Comparison of ENCODE assay signal across 7 cellular contexts in the genomic region with DNA sequence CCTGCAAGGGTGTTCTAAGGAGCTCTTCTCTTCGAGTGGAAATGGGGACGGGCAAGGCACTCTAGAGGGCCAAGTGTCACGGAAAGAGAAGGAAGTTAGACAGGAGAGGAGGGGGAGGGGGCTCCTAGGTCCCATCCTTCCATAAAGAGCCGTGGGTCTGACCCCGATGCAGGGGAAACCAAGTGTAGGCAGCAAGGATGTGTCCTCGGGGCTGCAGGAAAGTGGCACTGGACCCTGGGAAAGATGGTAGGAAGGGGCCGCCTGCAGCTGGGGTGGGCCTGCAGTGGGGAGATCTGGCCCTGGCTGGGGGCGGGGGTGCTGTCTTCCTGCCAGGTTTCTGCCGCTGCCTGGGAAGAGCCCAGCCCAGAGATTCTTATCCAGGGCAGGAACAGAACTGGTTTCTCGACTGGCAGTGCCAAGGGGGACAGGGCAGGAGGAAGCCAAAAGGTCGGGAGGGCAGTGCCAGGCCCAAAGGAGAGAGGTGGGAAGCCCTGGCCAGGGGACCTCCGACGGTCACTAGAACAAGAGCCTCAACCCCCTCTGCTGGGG. TPM values are rescaled to one million over a fixed set of nuclear protein-coding genes. Genes with fewer than 3 reads are reported as not detected.
DNase-seq lines count a peak whose midpoint lies in the region; ATAC-seq and TF ChIP-seq lines count a peak whose summit lies in the region.
"Had no signal": no experiment of that assay in that cellular context is flagged by ENCODE, and none has a peak within 500 bp of the region (broad histone marks: within the 10 kb centered on the region; RNA-seq: fewer than 3 reads in every experiment).

No MANE protein-coding gene starts in this region.

- H2AFZ ChIP-seq in OCI-LY7 (ENCODE audit: low read length) (no peak overlapping the region), smooth muscle cell (ENCODE audit: low read depth) (no peak overlapping the region)

- H4K20me1 ChIP-seq in OCI-LY7 (ENCODE audit: insufficient read depth, low read length), result no peaks in the 10 kb centered on the region
- H4K20me1 ChIP-seq in smooth muscle cell (ENCODE audit: low read depth), result no peaks in the 10 kb centered on the region

- TF ChIP-seq CTCF in OCI-LY7 (conservative IDR thresholded peaks at IDR 0.05; ENCODE audit: low read length) (no peak), smooth muscle cell (IDR thresholded peaks at IDR 0.05; ENCODE audit: borderline replicate concordance, insufficient read depth, poor library complexity, severe bottlenecking) (no peak)

- H3K27me3 ChIP-seq in smooth muscle cell (ENCODE audit: low read depth), result no peaks in the 10 kb centered on the region

- H3K4me1 ChIP-seq in OCI-LY7 (ENCODE audit: insufficient read depth, low read length, poor library complexity, severe bottlenecking) (peaks cover 17% of the 10 kb centered on the region), smooth muscle cell (ENCODE audit: low read depth) (peaks cover 46% of the 10 kb centered on the region)

- BruUV-seq in OCI-LY7 (replicated peaks; lab: Mats Ljungman, UMichigan), result no TSS peak

- peak overlapping the region; percentile 31; the same call in 1 of the 2 replicates for H3K4me2 ChIP-seq in OCI-LY7 (ENCODE audit: low read length)
- H3K4me2 ChIP-seq in smooth muscle cell, result peak overlapping the region; percentile 56

- no peaks in the 10 kb centered on the region for H3K79me2 ChIP-seq in OCI-LY7 (ENCODE audit: insufficient read depth, low read depth, low read length)
- no peaks in the 10 kb centered on the region for H3K79me2 ChIP-seq in smooth muscle cell (ENCODE audit: low read depth)

- no peaks in the 10 kb centered on the region for H3K9me2 ChIP-seq in OCI-LY7 (ENCODE audit: insufficient read depth, low read length)

- POLR2A ChIA-PET in OCI-LY7 (lab: Charles Lee), result interaction anchor here (0.6 kb wide), 1 partner anchor 387 kb away, joined by 3 read pairs; no protein-coding TSS in a partner anchor

- CTCF ChIA-PET in OCI-LY7 (lab: Charles Lee; ENCODE audit: unreplicated experiment), result no interaction called here

- H3K36me3 ChIP-seq in OCI-LY7 (ENCODE audit: insufficient read depth, low read length), result no peaks in the 10 kb centered on the region
- no peaks in the 10 kb centered on the region for H3K36me3 ChIP-seq in smooth muscle cell (ENCODE audit: low read depth)

- peaks cover 10% of the 10 kb centered on the region for H3F3A ChIP-seq in smooth muscle cell (ENCODE audit: low read depth)

- ATAC-seq in esophagus mucosa, result peak; percentile 54
- no peak for ATAC-seq in GM18873 (IDR thresholded peaks at IDR 0.05; ENCODE audit: low FRiP score, unreplicated experiment)
- ATAC-seq in GM21360 (IDR thresholded peaks at IDR 0.05; ENCODE audit: unreplicated experiment), result no peak

- no peak for DNase-seq in OCI-LY7 (ENCODE audit: low spot score)
- DNase-seq in smooth muscle cell (lab: John Stamatoyannopoulos, UW; ENCODE audit: unreplicated experiment), result no peak
- no peak for DNase-seq in hepatic stellate cell (ENCODE audit: low spot score)
- DNase-seq: activated CD4-positive, alpha-beta memory T cell treated with anti-CD3 and anti-CD28 coated beads, Interleukin-2, amount 10 ng/mL, durations not matched to agents 7 days and 5 days had no signal

- no peak overlapping the region for H3K9ac ChIP-seq in smooth muscle cell (ENCODE audit: low read depth)

- H3K4me3 ChIP-seq in OCI-LY7 (ENCODE audit: low read depth, low read length, poor library complexity, severe bottlenecking), result no peak overlapping the region
- H3K4me3 ChIP-seq in smooth muscle cell, result no peak overlapping the region

- H3K9me3 ChIP-seq in OCI-LY7 (ENCODE audit: low read length), result no peaks in the 10 kb centered on the region
- no peaks in the 10 kb centered on the region for H3K9me3 ChIP-seq in smooth muscle cell (replicated peaks; ENCODE audit: low read depth)

- WGBS in smooth muscle cell (ENCODE audit: low lambda C conversion rate), result 27% methylated on average over 13 of the region's 13 CpGs

- no peak overlapping the region for H3K27ac ChIP-seq in OCI-LY7 (ENCODE audit: low read depth, low read length, poor library complexity, severe bottlenecking)
- peak overlapping the region; percentile 35 for H3K27ac ChIP-seq in smooth muscle cell (ENCODE audit: low read depth)

- intact Hi-C loops in OCI-LY7 (cut with micrococcal nuclease; ENCODE audit: unreplicated experiment), result no loop called here

RNA-seq across cellular contexts. Expression of a gene that starts 12.9 kb away (rescaled TPM):
- total RNA-seq in OCI-LY7 (2014; rRNA removed; shearing (Covaris generic)), result 1.4 and 2.8 TPM in 2 replicates
- total RNA-seq in OCI-LY7 (2022), result 1.5 and 2.1 TPM in 2 replicates
- total RNA-seq in esophagus mucosa, result 1,373 TPM
- 69.4 and 86.6 TPM in 2 replicates for total RNA-seq in smooth muscle cell
- polyA plus RNA-seq in smooth muscle cell, result 145 and 277 TPM in 2 replicates

RNA-seq across cellular contexts. Expression of a gene that starts 15.3 kb away (rescaled TPM):
- total RNA-seq in OCI-LY7 (2014; rRNA removed; shearing (Covaris generic)), result not detected in 2 replicates
- total RNA-seq in OCI-LY7 (2022) (not detected in 2 replicates), esophagus mucosa (3.0 TPM), smooth muscle cell (27.1 and 28.5 TPM in 2 replicates)
- 11.3 and 23.3 TPM in 2 replicates for polyA plus RNA-seq in smooth muscle cell
- total RNA-seq: activated CD4-positive, alpha-beta memory T cell treated with anti-CD3 and anti-CD28 coated beads, Interleukin-2, amount 10 ng/mL, durations not matched to agents 7 days and 5 days had no signal

RNA-seq across cellular contexts. Expression of a gene that starts 35.8 kb away (rescaled TPM):
- 24.7 and 28.0 TPM in 2 replicates for total RNA-seq in OCI-LY7 (2014; rRNA removed; shearing (Covaris generic))
- total RNA-seq in OCI-LY7 (2022) (45.6 and 54.1 TPM in 2 replicates), esophagus mucosa (23.5 TPM), smooth muscle cell (5.4 and 11.0 TPM in 2 replicates)
- polyA plus RNA-seq in smooth muscle cell, result 17.5 and 21.7 TPM in 2 replicates

RNA-seq across cellular contexts. Expression of a gene that starts 36.1 kb away (rescaled TPM):
- 36.5 and 37.9 TPM in 2 replicates for total RNA-seq in OCI-LY7 (2014; rRNA removed; shearing (Covaris generic))
- total RNA-seq in OCI-LY7 (2022), result 71.3 and 74.1 TPM in 2 replicates
- 27.5 TPM for total RNA-seq in esophagus mucosa
- total RNA-seq in smooth muscle cell, result 13.8 and 20.3 TPM in 2 replicates
- 17.4 and 19.2 TPM in 2 replicates for polyA plus RNA-seq in smooth muscle cell

RNA-seq across cellular contexts. Expression of a gene that starts 48.4 kb away (rescaled TPM):
- total RNA-seq in OCI-LY7 (2014; rRNA removed; shearing (Covaris generic)), result 55.3 and 69.0 TPM in 2 replicates
- 49.3 and 56.6 TPM in 2 replicates for total RNA-seq in OCI-LY7 (2022)
- 67.4 TPM for total RNA-seq in esophagus mucosa
- total RNA-seq in smooth muscle cell, result 16.5 and 29.3 TPM in 2 replicates
- polyA plus RNA-seq in smooth muscle cell, result 68.6 and 79.6 TPM in 2 replicates

Comparison
In these comparisons a context has a peak if more than half of its experiments do, and no peak if none do; other contexts are left out.
1. RNA of a gene that starts 12.9 kb away (total RNA-seq): 1,373 TPM in esophagus mucosa (single experiment) and 69.4 to 86.6 TPM in smooth muscle cell; 1.4 to 2.8 TPM in OCI-LY7; every median in the first group is over 10 times any median in the second.